ENCODE assay signal across 1 cellular context in the genomic region with DNA sequence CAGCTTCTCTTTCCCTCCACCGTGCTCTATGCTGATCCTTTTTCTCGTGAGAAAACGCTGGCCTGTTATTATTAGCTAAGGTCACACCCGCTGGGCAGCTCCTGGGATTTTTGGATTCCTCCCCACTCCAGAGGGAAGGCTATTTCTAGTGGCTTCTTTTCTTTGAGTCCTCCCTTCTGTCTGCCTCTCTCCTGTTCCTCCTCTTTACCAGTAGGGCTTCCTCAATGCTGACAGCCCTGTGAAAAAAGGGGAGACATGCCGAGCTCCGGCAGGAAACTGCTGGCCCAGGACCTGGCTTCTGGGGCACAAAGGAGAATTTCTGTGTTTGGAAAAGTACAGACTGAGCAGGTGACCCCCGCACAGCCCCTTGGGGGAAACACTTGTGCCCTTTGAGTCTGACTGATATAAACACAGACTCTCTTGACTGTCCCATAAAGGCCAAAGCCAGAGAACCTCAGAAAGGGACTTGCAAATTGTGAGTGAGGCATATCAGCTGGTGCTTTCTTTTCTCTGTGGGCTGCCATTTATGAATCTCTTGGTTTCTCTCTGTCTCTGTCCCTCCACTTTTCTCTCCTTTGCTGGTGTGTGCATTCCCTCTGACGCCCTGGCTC.
TF ChIP-seq lines count a peak whose summit lies in the region.

No MANE protein-coding gene starts in this region.

TF ChIP-seq in GM12878, 131 proteins besides CTCF, POLR2A, EP300 and RAD21:
- TF ChIP-seq NR2F1 (conservative IDR thresholded peaks at IDR 0.05) (no peak), MLLT1 (IDR thresholded peaks at IDR 0.05) (no peak), ZNF274 (IDR thresholded peaks at IDR 0.05; ENCODE audit: insufficient read depth, insufficient read length) (no peak), ETV6 (conservative IDR thresholded peaks at IDR 0.05 in 1 of 2, IDR thresholded peaks at IDR 0.05 in 1 of 2; ENCODE audit: borderline replicate concordance in 1 of 2, low read depth in 1 of 2) (no peak), RBBP5 (conservative IDR thresholded peaks at IDR 0.05) (no peak), PML (IDR thresholded peaks at IDR 0.05; ENCODE audit: low read length) (no peak)
